ENCODE assay signal across 9 cellular contexts in the genomic region with DNA sequence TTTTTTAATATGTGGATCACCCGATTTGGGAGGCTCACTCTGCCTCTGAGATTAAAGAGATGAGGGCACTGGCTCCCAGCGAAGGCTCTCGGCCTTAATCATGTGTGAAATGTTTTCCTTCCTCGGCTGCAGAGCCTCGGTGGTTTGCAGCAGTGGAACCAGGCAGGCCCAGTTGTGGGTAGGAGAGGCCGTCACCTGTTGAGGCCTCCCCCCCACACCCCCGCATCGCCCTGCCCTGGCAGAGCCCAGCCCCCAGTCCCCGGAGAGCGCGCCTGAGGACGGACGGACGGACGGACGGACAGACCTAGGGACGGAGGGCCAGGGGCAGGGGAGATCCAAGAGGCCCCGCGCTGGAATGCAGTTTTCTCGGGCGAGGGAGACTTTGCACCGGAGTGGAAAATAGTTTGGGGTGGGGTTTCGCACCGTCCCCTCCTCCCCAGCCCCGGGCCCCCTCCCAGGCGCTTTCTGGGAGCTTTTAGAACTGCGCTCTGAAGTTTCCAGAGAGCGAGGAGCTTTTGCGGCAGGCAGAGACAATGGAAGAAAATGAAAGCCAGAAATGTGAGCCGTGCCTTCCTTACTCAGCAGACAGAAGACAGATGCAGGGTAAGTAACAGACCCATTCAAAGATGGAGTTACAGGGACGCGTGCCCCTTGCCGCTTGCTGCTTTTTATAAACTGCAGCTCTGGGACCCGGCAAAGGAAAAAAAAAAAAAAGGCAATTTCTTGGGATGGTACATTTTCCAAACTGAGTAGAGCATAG. TPM values are rescaled to one million over a fixed set of nuclear protein-coding genes. Genes with fewer than 3 reads are reported as not detected.
A peak's percentile ranks its signal among the peaks of the same experiment; 100 is the strongest.
DNase-seq lines count a peak whose midpoint lies in the region; ATAC-seq, FAIRE-seq and TF ChIP-seq lines count a peak whose summit lies in the region.
"Had no signal": no experiment of that assay in that cellular context is flagged by ENCODE, and none has a peak within 500 bp of the region (broad histone marks: within the 10 kb centered on the region; RNA-seq: fewer than 3 reads in every experiment).

A gene with protein sequence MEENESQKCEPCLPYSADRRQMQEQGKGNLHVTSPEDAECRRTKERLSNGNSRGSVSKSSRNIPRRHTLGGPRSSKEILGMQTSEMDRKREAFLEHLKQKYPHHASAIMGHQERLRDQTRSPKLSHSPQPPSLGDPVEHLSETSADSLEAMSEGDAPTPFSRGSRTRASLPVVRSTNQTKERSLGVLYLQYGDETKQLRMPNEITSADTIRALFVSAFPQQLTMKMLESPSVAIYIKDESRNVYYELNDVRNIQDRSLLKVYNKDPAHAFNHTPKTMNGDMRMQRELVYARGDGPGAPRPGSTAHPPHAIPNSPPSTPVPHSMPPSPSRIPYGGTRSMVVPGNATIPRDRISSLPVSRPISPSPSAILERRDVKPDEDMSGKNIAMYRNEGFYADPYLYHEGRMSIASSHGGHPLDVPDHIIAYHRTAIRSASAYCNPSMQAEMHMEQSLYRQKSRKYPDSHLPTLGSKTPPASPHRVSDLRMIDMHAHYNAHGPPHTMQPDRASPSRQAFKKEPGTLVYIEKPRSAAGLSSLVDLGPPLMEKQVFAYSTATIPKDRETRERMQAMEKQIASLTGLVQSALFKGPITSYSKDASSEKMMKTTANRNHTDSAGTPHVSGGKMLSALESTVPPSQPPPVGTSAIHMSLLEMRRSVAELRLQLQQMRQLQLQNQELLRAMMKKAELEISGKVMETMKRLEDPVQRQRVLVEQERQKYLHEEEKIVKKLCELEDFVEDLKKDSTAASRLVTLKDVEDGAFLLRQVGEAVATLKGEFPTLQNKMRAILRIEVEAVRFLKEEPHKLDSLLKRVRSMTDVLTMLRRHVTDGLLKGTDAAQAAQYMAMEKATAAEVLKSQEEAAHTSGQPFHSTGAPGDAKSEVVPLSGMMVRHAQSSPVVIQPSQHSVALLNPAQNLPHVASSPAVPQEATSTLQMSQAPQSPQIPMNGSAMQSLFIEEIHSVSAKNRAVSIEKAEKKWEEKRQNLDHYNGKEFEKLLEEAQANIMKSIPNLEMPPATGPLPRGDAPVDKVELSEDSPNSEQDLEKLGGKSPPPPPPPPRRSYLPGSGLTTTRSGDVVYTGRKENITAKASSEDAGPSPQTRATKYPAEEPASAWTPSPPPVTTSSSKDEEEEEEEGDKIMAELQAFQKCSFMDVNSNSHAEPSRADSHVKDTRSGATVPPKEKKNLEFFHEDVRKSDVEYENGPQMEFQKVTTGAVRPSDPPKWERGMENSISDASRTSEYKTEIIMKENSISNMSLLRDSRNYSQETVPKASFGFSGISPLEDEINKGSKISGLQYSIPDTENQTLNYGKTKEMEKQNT (N-terminal part only) (plus strand): TSS at position 478 of the 760 bp plus-strand sequence. CDS start 56 bp downstream, at position 534.

- ATAC-seq in GM19025 (IDR thresholded peaks at IDR 0.05; ENCODE audit: low read depth, unreplicated experiment) (peak; percentile 18), GM12878 (peak; percentile 43)
- ATAC-seq in stimulated activated effector memory CD8-positive, alpha-beta T cell treated with anti-CD3 and anti-CD28 coated beads, Interleukin-12 subunit alpha, Interleukin-12 subunit beta, amount 100 ng/mL, for 72 hours, result peak; percentile 33
- ATAC-seq: HCT116 had no signal

- H3K4me1 Mint-ChIP-seq in stimulated activated effector memory CD8-positive, alpha-beta T cell treated with anti-CD3 and anti-CD28 coated beads, Interleukin-12 subunit alpha, Interleukin-12 subunit beta, amount 100 ng/mL, for 72 hours, result peaks cover 9% of the 10 kb centered on the region

- peak within 1 kb of the TSS; percentile 62 for H3K4me3 ChIP-seq in GM12878

- H3K4me3 Mint-ChIP-seq in stimulated activated effector memory CD8-positive, alpha-beta T cell treated with anti-CD3 and anti-CD28 coated beads, Interleukin-12 subunit alpha, Interleukin-12 subunit beta, amount 100 ng/mL, for 72 hours, result peak within 1 kb of the TSS; percentile 43

- TF ChIP-seq RAD21 in GM12878 (IDR thresholded peaks at IDR 0.05; ENCODE audit: insufficient read depth, low read depth, low read length), result no peak

- H3K4me2 ChIP-seq in GM12878 (ENCODE audit: control insufficient read depth, insufficient read depth), result peak within 1 kb of the TSS; percentile 45

- TF ChIP-seq POLR2A in GM12878 (IDR thresholded peaks at IDR 0.05; ENCODE audit: low read depth, low read length), result no peak

- H3K79me2 ChIP-seq in GM12878 (ENCODE audit: control insufficient read depth, insufficient read depth, low read length), result no peaks in the 10 kb centered on the region; the same call in 1 of the 2 replicates

- no peaks in the 10 kb centered on the region for H3K36me3 Mint-ChIP-seq in stimulated activated effector memory CD8-positive, alpha-beta T cell treated with anti-CD3 and anti-CD28 coated beads, Interleukin-12 subunit alpha, Interleukin-12 subunit beta, amount 100 ng/mL, for 72 hours

- no peaks in the 10 kb centered on the region for H3K27me3 ChIP-seq in GM12878 (replicated peaks in 1 of 2; ENCODE audit: control insufficient read depth in 2 of 2, insufficient read depth in 2 of 2, low read length in 1 of 2)

- peak within 1 kb of the TSS; percentile 29 for H2AFZ ChIP-seq in GM12878 (ENCODE audit: control insufficient read depth, low read depth, low read length)

- no peak for TF ChIP-seq CTCF in GM12878 (IDR thresholded peaks at IDR 0.05 in 2 of 3, conservative IDR thresholded peaks at IDR 0.05 in 1 of 3; ENCODE audit: control insufficient read depth in 2 of 3, extremely low read depth in 1 of 3, insufficient read depth in 1 of 3, low read depth in 3 of 3, low read length in 3 of 3)

- CTCF ChIA-PET in GM12878 (lab: Yijun Ruan, JAX), result interaction anchor here (0.7 to 5.3 kb wide), 7 partner anchors 10 to 310 kb away, joined by 3 to 22 read pairs (median 8); no protein-coding TSS in a partner anchor

- H3K27ac Mint-ChIP-seq in stimulated activated effector memory CD8-positive, alpha-beta T cell treated with anti-CD3 and anti-CD28 coated beads, Interleukin-12 subunit alpha, Interleukin-12 subunit beta, amount 100 ng/mL, for 72 hours, result peak within 1 kb of the TSS; percentile 27

- 6% methylated on average over 27 of the region's 34 CpGs for WGBS in GM12878 (ENCODE audit: insufficient coverage, insufficient replicate concordance, low lambda C conversion rate, missing lambda C conversion rate)

- peak within 1 kb of the TSS; percentile 62 for H3K27ac ChIP-seq in GM12878 (ENCODE audit: control insufficient read depth, insufficient read depth)

- RAD21 ChIA-PET in GM12878 (lab: Charles Lee; ENCODE audit: unreplicated experiment), result interaction anchor here (0.6 to 2.0 kb wide), 10 partner anchors 8 to 259 kb away, joined by 3 to 8 read pairs (median 4); no protein-coding TSS in a partner anchor

- no peaks in the 10 kb centered on the region for H3K9me3 ChIP-seq in GM12878 (replicated peaks; ENCODE audit: control insufficient read depth, insufficient read depth, low read length)

- BruUV-seq in GM12878 (replicated peaks; lab: Mats Ljungman, UMichigan), result no TSS peak

- H3K36me3 ChIP-seq in GM12878 (ENCODE audit: control insufficient read depth in 2 of 2, insufficient read depth in 2 of 2, low read length in 1 of 2), result no peaks in the 10 kb centered on the region

- SMC1A ChIA-PET in GM12878 (lab: Charles Lee; ENCODE audit: uncharacterized antibody, unreplicated experiment), result interaction anchor here (1.0 to 2.9 kb wide), 10 partner anchors 11 to 177 kb away, joined by 3 to 16 read pairs (median 4); no protein-coding TSS in a partner anchor

- no peak for TF ChIP-seq EP300 in GM12878 (IDR thresholded peaks at IDR 0.05; ENCODE audit: borderline replicate concordance in 1 of 2, control insufficient read depth in 1 of 2, low read depth in 2 of 2, low read length in 2 of 2)

- peak within 1 kb of the TSS; percentile 28 for H3K9ac ChIP-seq in GM12878 (ENCODE audit: control insufficient read depth, insufficient read depth, low read length)

- no peaks in the 10 kb centered on the region for H4K20me1 ChIP-seq in GM12878 (ENCODE audit: control insufficient read depth, insufficient read depth)

- FAIRE-seq in GM12878 (lab: Jason Lieb, UNC), result no peak

- H3K4me1 ChIP-seq in GM12878 (ENCODE audit: control insufficient read depth, insufficient read depth, low read length), result peaks cover 9% of the 10 kb centered on the region

- intact Hi-C loops in GM12878 (cut with micrococcal nuclease; ENCODE audit: unreplicated experiment), result loop anchor here (1.0 kb wide), 1 partner anchor 174 kb away; no protein-coding TSS in a partner anchor

- peak; percentile 6 for DNase-seq in ACHN
- peak; percentile 36 for DNase-seq in HT-29 (ENCODE audit: low spot score)
- DNase-seq in GM12878 (ENCODE audit: low read depth, low spot score), result no peak
- peak; percentile 88 for DNase-seq in islet precursor cell
- no peak for DNase-seq in stimulated activated effector memory CD8-positive, alpha-beta T cell treated with anti-CD3 and anti-CD28 coated beads, Interleukin-12 subunit alpha, Interleukin-12 subunit beta, amount 100 ng/mL, for 72 hours (ENCODE audit: low spot score in 2 of 2)
- DNase-seq in CD1c-positive myeloid dendritic cell (ENCODE audit: extremely low spot score), result no peak
- DNase-seq in activated CD8-positive, alpha-beta memory T cell treated with anti-CD3 and anti-CD28 coated beads, Interleukin-2, amount 50 U/mL, for 48 hours, result no peak

- no peaks in the 10 kb centered on the region for H3K9me3 Mint-ChIP-seq in stimulated activated effector memory CD8-positive, alpha-beta T cell treated with anti-CD3 and anti-CD28 coated beads, Interleukin-12 subunit alpha, Interleukin-12 subunit beta, amount 100 ng/mL, for 72 hours

- in situ Hi-C loops in ACHN (cut with HindIII; ENCODE audit: low pct_ligation_motif_present, low pct_unique_long_range_greater_than_20kb, low sequenced_read_pairs) (no loop called here), GM12878 (cut with MboI) (no loop called here)

- POLR2A ChIA-PET in GM12878 (lab: Charles Lee), result interaction anchor here (0.7 to 1.7 kb wide), 4 partner anchors 84 to 499 kb away, joined by 3 to 5 read pairs (median 4); no protein-coding TSS in a partner anchor

RNA-seq across cellular contexts. Expression of the gene that starts here (rescaled TPM):
- total RNA-seq in HT-29 (2014; rRNA removed; shearing (Covaris generic)), result 9.4 and 9.6 TPM in 2 replicates
- 104 and 108 TPM in 2 replicates for total RNA-seq in GM12878 (2013; cell fraction: nucleolus; rRNA removed)
- total RNA-seq in GM12878 (2014; rRNA removed) (1.5 and 1.6 TPM in 2 replicates), GM12878 (2014; rRNA removed; fragmentation: Illumina TruSeq; extraction: Trizol) (1.8 and 1.9 TPM in 2 replicates), GM12878 (2021) (3.8 and 4.6 TPM in 2 replicates)
- 1.4 TPM for polyA plus RNA-seq in GM12878 (2011; ENCODE audit: low read depth)
- polyA plus RNA-seq in GM12878 (2011; rRNA removed) (1.1 and 2.0 TPM in 2 replicates), GM12878 (2014; fragmentation: Illumina TruSeq; extraction: Trizol) (3.5 and 5.0 TPM in 2 replicates), GM12878 (2014; fragmentation: Nextera tagmentation; extraction: Ambion mirVana) (under 1 TPM; 0.57 to 0.71 TPM), GM12878 (2014; rRNA removed) (1.7 and 2.7 TPM in 2 replicates), GM12878 (2016; fragmentation: Nextera tagmentation; extraction: Ambion mirVana) (1 to 10 TPM; 2.2 to 2.9 TPM)
- 0.62 and 1.1 TPM in 2 replicates for polyA plus RNA-seq in GM12878 (2011; cell fraction: cytosol; rRNA removed)
- polyA plus RNA-seq in GM12878 (2011; cell fraction: nucleus; rRNA removed), result 4.1 and 4.6 TPM in 2 replicates
- polyA plus RNA-seq in GM12878 (2012), result 2.4 and 3.2 TPM in 2 replicates
- 2.2 and 2.6 TPM in 2 replicates for polyA minus RNA-seq in GM12878 (2011; rRNA and poly(A)+ RNA removed)
- 0.53 and 2.9 TPM in 2 replicates for polyA minus RNA-seq in GM12878 (2011; cell fraction: cytosol; rRNA and poly(A)+ RNA removed)
- polyA minus RNA-seq in GM12878 (2011; cell fraction: nucleus; rRNA and poly(A)+ RNA removed), result 4.6 and 5.5 TPM in 2 replicates

Comparison
In these comparisons a context has a peak if more than half of its experiments do, and no peak if none do; other contexts are left out.
1. DNase-seq: peak in ACHN (single experiment), HT-29 (single experiment) and islet precursor cell (single experiment); none in GM12878 (single experiment), stimulated activated effector memory CD8-positive, alpha-beta T cell treated with anti-CD3 and anti-CD28 coated beads, Interleukin-12 subunit alpha, Interleukin-12 subunit beta, amount 100 ng/mL, for 72 hours (0 of 2), CD1c-positive myeloid dendritic cell (single experiment) and activated CD8-positive, alpha-beta memory T cell treated with anti-CD3 and anti-CD28 coated beads, Interleukin-2, amount 50 U/mL, for 48 hours (single experiment).
2. Peak in every context shown above with its lines, with median percentiles within 50 percentile points of each other: ATAC-seq.